In genomic region chr21:43020177-43020576, GRCh38 we compare ENCODE assay signal across 28 cellular contexts.
"Had no signal": no experiment of that assay in that cellular context is flagged by ENCODE, and none has a peak within 500 bp of the region (broad histone marks: within the 10 kb centered on the region; RNA-seq: fewer than 3 reads in every experiment).

No MANE protein-coding gene starts in this region.

- DNase-seq: activated CD4-positive, alpha-beta memory T cell treated with anti-CD3 and anti-CD28 coated beads for 36 hours; activated CD4-positive, alpha-beta T cell treated with anti-CD3 and anti-CD28 coated beads, Interleukin-2, amount 10 ng/mL, durations not matched to agents 24 days and 14 days; activated CD4-positive, CD25-positive, alpha-beta regulatory T cell treated with anti-CD3 and anti-CD28 coated beads, Interleukin-2, amount 50 U/mL, for 72 hours; activated CD8-positive, alpha-beta memory T cell treated with anti-CD3 and anti-CD28 coated beads, Interleukin-2, amount 50 U/mL, for 4 hours; activated gamma-delta T cell treated with Interleukin-2 at 50 U/mL for 16 hours; activated naive CD4-positive, alpha-beta T cell treated with anti-CD3 and anti-CD28 coated beads, Interleukin-2, amount 50 U/mL, for 16 hours; activated T-cell treated with anti-CD3 and anti-CD28 coated beads, Interleukin-2, amount 50 U/mL, for 4 hours; amygdala; endodermal cell; foreskin fibroblast; head of caudate nucleus; hippocampal formation; left cardiac atrium; left ventricle myocardium superior; mammary epithelial cell; naive B cell; pancreas; psoas muscle; stimulated activated CD4-positive, alpha-beta T cell treated with anti-CD3 and anti-CD28 coated beads, Interleukin-1b, Interleukin-23, amount 100 ng/mL, for 48 hours; stimulated activated naive B cell treated with anti-CD40 and anti-IgM and Interleukin-4, amounts not matched to agents 10 μg/mL and 1 μg/mL and 100 μg/mL, for 72 hours; stomach; T1000; tibial artery; WERI-Rb-1 had no signal

- H3K4me1 ChIP-seq: pancreas, psoas muscle, stomach, tibial artery had no signal

- H3K27ac ChIP-seq: neutrophil, pancreas, psoas muscle, stomach, tibial artery, WERI-Rb-1 had no signal

- H3K4me2 ChIP-seq: smooth muscle cell had no signal

- H3K27me3 ChIP-seq: neutrophil, pancreas, stomach, tibial artery had no signal

- H3K4me3 ChIP-seq: pancreas, psoas muscle, smooth muscle cell, stomach, tibial artery had no signal

- H3K9me3 ChIP-seq: neutrophil, pancreas, psoas muscle, stomach, tibial artery had no signal

- ATAC-seq: activated T-cell treated with anti-CD3 and anti-CD28 coated beads, Interleukin-2, amount 50 U/mL, for 4 hours; activated T-helper 17 cell treated with anti-CD3 and anti-CD28 coated beads, Interleukin-2, amount 50 U/mL, for 72 hours; esophagus mucosa; left cardiac atrium; left ventricle myocardium superior; pancreas; psoas muscle; stimulated activated naive B cell treated with anti-CD40 and anti-IgM and Interleukin-4, amounts not matched to agents 10 μg/mL and 1 μg/mL and 100 μg/mL, for 72 hours had no signal
